30 cellular contexts compared by ENCODE assay signal in genomic region chr22:35517769-35518530, GRCh38. TPM values are rescaled to one million over a fixed set of nuclear protein-coding genes. Genes with fewer than 3 reads are reported as not detected.
A peak's percentile ranks its signal among the peaks of the same experiment; 100 is the strongest.
DNase-seq lines count a peak whose midpoint lies in the region; ATAC-seq, FAIRE-seq and TF ChIP-seq lines count a peak whose summit lies in the region.
"Had no signal": no experiment of that assay in that cellular context is flagged by ENCODE, and none has a peak within 500 bp of the region (broad histone marks: within the 10 kb centered on the region; RNA-seq: fewer than 3 reads in every experiment).

No MANE protein-coding gene starts in this region.

- H2BK120ac ChIP-seq in mesendoderm (ENCODE audit: low read depth, low read length): no peak overlapping the region

- POLR2A ChIA-PET in SK-N-SH (lab: Yijun Ruan, JAX): interaction anchor here (1.0 kb wide), 1 partner anchor 29 kb away, joined by 3 read pairs; no protein-coding TSS in a partner anchor

- no peak overlapping the region for H3K18ac ChIP-seq in mesendoderm (ENCODE audit: low read length)

- H3F3A ChIP-seq in SK-N-SH (replicated peaks; ENCODE audit: insufficient read depth): no peaks in the 10 kb centered on the region

- H3K4me2 ChIP-seq in SK-N-SH (no peak overlapping the region), mesendoderm (ENCODE audit: low read length) (no peak overlapping the region)

- H2AFZ ChIP-seq in SK-N-SH (ENCODE audit: low read depth): no peak overlapping the region

- no peak for FAIRE-seq in bronchial epithelial cell (lab: Jason Lieb, UNC)
- FAIRE-seq: GM12891, RCC 7860, TTC549 had no signal

- 74% methylated on average over 8 of the region's 8 CpGs for WGBS in SK-N-SH (ENCODE audit: low lambda C conversion rate)
- WGBS in mesendoderm (ENCODE audit: extremely low coverage, insufficient coverage, low lambda C conversion rate): no CpG with 5 or more reads among the region's 8 CpGs
- WGBS in stomach, 5 donors: 44 to 55% (median 49%) methylated on average over 8 of the region's 8 CpGs
- WGBS in right lobe of liver (ENCODE audit: insufficient coverage, low coverage, low lambda C conversion rate, missing lambda C conversion rate): 63% methylated on average over 4 of the region's 8 CpGs

- H3K27me3 ChIP-seq in SK-N-SH (ENCODE audit: insufficient read depth): no peaks in the 10 kb centered on the region; the same call in 1 of the 2 replicates
- peaks cover 6% of the 10 kb centered on the region for H3K27me3 ChIP-seq in bronchial epithelial cell (ENCODE audit: control insufficient read depth, insufficient read depth, low read length)
- no peaks in the 10 kb centered on the region for H3K27me3 ChIP-seq in mesendoderm (ENCODE audit: insufficient read depth, low read length, poor library complexity)
- peaks cover 0 to 38% (median 0%) of the 10 kb centered on the region in 3 donors for H3K27me3 ChIP-seq in stomach
- H3K27me3 ChIP-seq in right lobe of liver: no peaks in the 10 kb centered on the region
- H3K27me3 ChIP-seq: gastrocnemius medialis, ovary had no signal

- no peak overlapping the region for H3K23ac ChIP-seq in mesendoderm (ENCODE audit: low read length)

- TF ChIP-seq RAD21 in SK-N-SH (IDR thresholded peaks at IDR 0.05; ENCODE audit: low read length): no peak

- H2BK15ac ChIP-seq in mesendoderm (replicated peaks; ENCODE audit: low read depth): no peak overlapping the region

- H2BK5ac ChIP-seq in mesendoderm (ENCODE audit: low read length): no peak overlapping the region

- in situ Hi-C loops in KBM-7 (cut with MboI; ENCODE audit: low pct_unique_long_range_greater_than_20kb, low sequenced_read_pairs): no loop called here

- DNase-seq in SK-N-SH (no peak), bronchial epithelial cell (ENCODE audit: low read depth) (peak; percentile 67), mesendoderm (peak; percentile 50), stomach (peak; percentile 64), right lobe of liver (no peak), KBM-7 (no peak)
- DNase-seq: 8988T; activated naive CD8-positive, alpha-beta T cell treated with anti-CD3 and anti-CD28 coated beads for 36 hours; activated T-cell treated with anti-CD3 and anti-CD28 coated beads for 4 hours; aorta; cortex of kidney; effector memory CD8-positive, alpha-beta T cell; EL; esophagus squamous epithelium; gastrocnemius medialis; HCEC 1CT; left ventricle myocardium inferior; natural killer cell; NCI-H146; ovary; retina; spleen had no signal

- H4K20me1 ChIP-seq in SK-N-SH (ENCODE audit: insufficient read depth): no peaks in the 10 kb centered on the region

- H2AK5ac ChIP-seq in mesendoderm (ENCODE audit: low read length): no peak overlapping the region

- H3K27ac ChIP-seq in SK-N-SH (ENCODE audit: low read depth in 2 of 2, low read length in 1 of 2) (no peak overlapping the region), mesendoderm (ENCODE audit: low read depth, low read length) (no peak overlapping the region), stomach (no peak overlapping the region), right lobe of liver (no peak overlapping the region)
- H3K27ac ChIP-seq: cardiac muscle cell, esophagus squamous epithelium, gastrocnemius medialis, left ventricle myocardium inferior, ovary, SJSA1, spleen, tibial nerve had no signal

- H3K9me3 ChIP-seq in SK-N-SH (no peaks in the 10 kb centered on the region), stomach (no peaks in the 10 kb centered on the region), right lobe of liver (no peaks in the 10 kb centered on the region)
- H3K9me3 ChIP-seq: esophagus squamous epithelium, gastrocnemius medialis, left ventricle myocardium inferior, ovary, SJSA1, spleen, tibial nerve had no signal

- no peak overlapping the region for H3K9ac ChIP-seq in SK-N-SH
- no peak overlapping the region for H3K9ac ChIP-seq in mesendoderm (ENCODE audit: low read length)

- TF ChIP-seq POLR2A in stomach (IDR thresholded peaks at IDR 0.05): no peak
- no peak for TF ChIP-seq POLR2A in right lobe of liver (IDR thresholded peaks at IDR 0.05)

- H3K79me2 ChIP-seq in SK-N-SH (ENCODE audit: insufficient read depth): no peaks in the 10 kb centered on the region
- H3K79me2 ChIP-seq in mesendoderm (ENCODE audit: control insufficient read depth, insufficient read depth, low read length): no peaks in the 10 kb centered on the region

- no peak for ATAC-seq in SK-N-SH treated with all-trans-retinoic acid at 6 μM for 48 hours
- ATAC-seq in right lobe of liver: no peak
- ATAC-seq in HG03378 (IDR thresholded peaks at IDR 0.05; ENCODE audit: unreplicated experiment): no peak
- ATAC-seq: effector memory CD8-positive, alpha-beta T cell; gastrocnemius medialis; natural killer cell had no signal

- CTCF ChIA-PET in SK-N-SH (lab: Yijun Ruan, JAX): interaction anchor here (0.8 kb wide), 1 partner anchor 321 kb away, joined by 3 read pairs; no protein-coding TSS in a partner anchor

- H3K79me1 ChIP-seq in mesendoderm (ENCODE audit: low read length): no peaks in the 10 kb centered on the region

- no peak overlapping the region for H3K4me3 ChIP-seq in SK-N-SH (ENCODE audit: low read depth in 2 of 2, low read length in 1 of 2)
- no peak overlapping the region for H3K4me3 ChIP-seq in bronchial epithelial cell (ENCODE audit: low read depth, low read length)
- no peak overlapping the region for H3K4me3 ChIP-seq in mesendoderm (ENCODE audit: low read length)
- no peak overlapping the region for H3K4me3 ChIP-seq in stomach
- no peak overlapping the region for H3K4me3 ChIP-seq in right lobe of liver
- H3K4me3 ChIP-seq: cardiac muscle cell, esophagus squamous epithelium, gastrocnemius medialis, left ventricle myocardium inferior, ovary, SJSA1, spleen, tibial nerve had no signal

- no peak for TF ChIP-seq CTCF in SK-N-SH (IDR thresholded peaks at IDR 0.05)
- TF ChIP-seq CTCF in bronchial epithelial cell (IDR thresholded peaks at IDR 0.05; ENCODE audit: insufficient read depth, low read length, severe bottlenecking): peak; percentile 23
- no peak for TF ChIP-seq CTCF in stomach (IDR thresholded peaks at IDR 0.05)
- no peak for TF ChIP-seq CTCF in right lobe of liver (IDR thresholded peaks at IDR 0.05)

- intact Hi-C loops in stomach (cut with DNase I; ENCODE audit: low total_unique reads): no loop called here
- intact Hi-C loops in right lobe of liver (cut with DNase I): no loop called here

- H3K56ac ChIP-seq in mesendoderm (ENCODE audit: low read length): peak overlapping the region; percentile 42

- H4K5ac ChIP-seq in mesendoderm (ENCODE audit: low read length): no peak overlapping the region

- H3K9me2 ChIP-seq in SK-N-SH: no peaks in the 10 kb centered on the region

- no peak overlapping the region for H3K4ac ChIP-seq in mesendoderm (ENCODE audit: low read depth, low read length)

- H3K4me1 ChIP-seq in SK-N-SH (ENCODE audit: control insufficient read depth in 1 of 2, insufficient read depth in 2 of 2, low read depth in 1 of 2, low read length in 1 of 2) (peaks cover 0 to 2% of the 10 kb centered on the region in 2 experiments; a peak in 1 of 4 replicates), mesendoderm (ENCODE audit: control insufficient read depth, low read depth, low read length) (peaks cover 2% of the 10 kb centered on the region), stomach (peaks cover 0 to 9% (median 4%) of the 10 kb centered on the region in 4 donors), right lobe of liver (no peaks in the 10 kb centered on the region)
- H3K4me1 ChIP-seq: gastrocnemius medialis, left ventricle myocardium inferior, SJSA1, tibial nerve had no signal

- no peak overlapping the region for H4K8ac ChIP-seq in mesendoderm (ENCODE audit: low read depth, low read length)

- TF ChIP-seq EP300 in SK-N-SH (IDR thresholded peaks at IDR 0.05; ENCODE audit: borderline replicate concordance in 1 of 2, low read depth in 1 of 2, low read length in 1 of 2): no peak
- TF ChIP-seq EP300 in stomach (IDR thresholded peaks at IDR 0.05): no peak

- H3K36me3 ChIP-seq in SK-N-SH (replicated peaks in 1 of 2; ENCODE audit: control insufficient read depth in 1 of 2, insufficient read depth in 2 of 2, low read length in 1 of 2): no peaks in the 10 kb centered on the region
- H3K36me3 ChIP-seq in bronchial epithelial cell (ENCODE audit: control insufficient read depth, insufficient read depth, low read length): no peaks in the 10 kb centered on the region
- H3K36me3 ChIP-seq in mesendoderm (ENCODE audit: control insufficient read depth, insufficient read depth, low read length): no peaks in the 10 kb centered on the region
- H3K36me3 ChIP-seq in stomach: no peaks in the 10 kb centered on the region
- no peaks in the 10 kb centered on the region for H3K36me3 ChIP-seq in right lobe of liver
- H3K36me3 ChIP-seq: cardiac muscle cell, esophagus squamous epithelium, gastrocnemius medialis, left ventricle myocardium inferior, ovary, SJSA1, spleen, tibial nerve had no signal

TF ChIP-seq in SK-N-SH, 30 proteins besides CTCF, POLR2A, EP300 and RAD21 (continues in another document):
- no peak for TF ChIP-seq CHD2 (IDR thresholded peaks at IDR 0.05; ENCODE audit: low read length, partially characterized antibody)

TF ChIP-seq in SK-N-SH treated with all-trans-retinoic acid at 6 μM for 48 hours, 23 proteins besides CTCF, POLR2A, EP300 and RAD21 (continues in another document):
- TF ChIP-seq CSDC2 (CRISPR knock-in tag; IDR thresholded peaks at IDR 0.05): no peak
- no peak for TF ChIP-seq PATZ1 (CRISPR knock-in tag; IDR thresholded peaks at IDR 0.05; ENCODE audit: borderline replicate concordance)
- no peak for TF ChIP-seq ISL1 (CRISPR knock-in tag; IDR thresholded peaks at IDR 0.05)

RNA-seq across cellular contexts. Expression of gene RASD2, which starts 22.7 kb away (rescaled TPM):
- 0.13 and 0.30 TPM in 2 replicates for polyA plus RNA-seq in SK-N-SH (2012; rRNA removed)
- 0.10 and 0.21 TPM in 2 replicates for polyA plus RNA-seq in SK-N-SH (2012; cell fraction: cytosol; rRNA removed)
- polyA plus RNA-seq in SK-N-SH (2012; cell fraction: nucleus; rRNA removed): 0.49 and 0.54 TPM in 2 replicates
- 0.13 and 0.26 TPM in 2 replicates for total RNA-seq in bronchial epithelial cell
- polyA plus RNA-seq in mesendoderm (2013, experiment 1 of 2): 0.81 TPM
- 0.85 TPM for polyA plus RNA-seq in mesendoderm (2013, experiment 2 of 2)
- total RNA-seq in stomach: 1 to 10 TPM in 1 of 5 donors, under 1 TPM in 4; 0.43 to 3.6 (median 0.58) TPM
- polyA plus RNA-seq in stomach: 1 to 10 TPM in 1 of 3 donors, under 1 TPM in 2; 0.68 to 2.9 (median 0.76) TPM
- total RNA-seq in right lobe of liver: under 1 TPM in 4 of 6 experiments, not detected in 2; 0.05 to 0.20 (median 0.07) TPM
- total RNA-seq: SJSA1 had no signal

Comparison
In these comparisons a context has a peak if more than half of its experiments do, and no peak if none do; other contexts are left out.
1. DNase-seq: peak in bronchial epithelial cell (single experiment), mesendoderm (single experiment) and stomach (single experiment); none in SK-N-SH (single experiment), right lobe of liver (0 of 3) and KBM-7 (single experiment).